8 cellular contexts compared by ENCODE assay signal in genomic region chr16:57999971-58000705, GRCh38. TPM values are rescaled to one million over a fixed set of nuclear protein-coding genes. Genes with fewer than 3 reads are reported as not detected.
DNase-seq lines count a peak whose midpoint lies in the region; ATAC-seq and FAIRE-seq lines count a peak whose summit lies in the region.

Gene ZNF319, minus strand, starts transcription at chr16:58000672. Its CDS starts 2,407 bp downstream, at chr16:57998265.

- H3K27ac Mint-ChIP-seq in activated naive CD8-positive, alpha-beta T cell treated with anti-CD3 and anti-CD28 coated beads, Interleukin-2, amount 50 U/mL, for 24 hours: peak within 1 kb of the TSS; percentile 90

- 0 to 1% (median 1%) methylated on average over 49 to 95 of the region's 95 CpGs for WGBS in small intestine, 3 donors

- peaks cover 6% of the 10 kb centered on the region; the same call in 1 of the 2 replicates for H3K27me3 ChIP-seq in iPS-20b (ENCODE audit: insufficient read depth, low read length)
- H3K27me3 ChIP-seq in small intestine (ENCODE audit: control insufficient read depth in 2 of 2, insufficient read depth in 2 of 2, low read length in 2 of 2): no peaks in the 10 kb centered on the region

- H3K4me1 Mint-ChIP-seq in activated naive CD8-positive, alpha-beta T cell treated with anti-CD3 and anti-CD28 coated beads, Interleukin-2, amount 50 U/mL, for 24 hours: peaks cover 56% of the 10 kb centered on the region

- H3K9ac ChIP-seq in ES-I3 (ENCODE audit: low read depth, low read length): peak within 1 kb of the TSS; percentile 67
- peak within 1 kb of the TSS; percentile 75; the same call in 1 of the 2 replicates for H3K9ac ChIP-seq in iPS-20b (ENCODE audit: low read depth, low read length)

- H3K9me3 Mint-ChIP-seq in activated naive CD8-positive, alpha-beta T cell treated with anti-CD3 and anti-CD28 coated beads, Interleukin-2, amount 50 U/mL, for 24 hours: no peaks in the 10 kb centered on the region

- H3K36me3 Mint-ChIP-seq in activated naive CD8-positive, alpha-beta T cell treated with anti-CD3 and anti-CD28 coated beads, Interleukin-2, amount 50 U/mL, for 24 hours (ENCODE audit: low read depth): peaks cover 24% of the 10 kb centered on the region

- no peaks in the 10 kb centered on the region for H3K27me3 Mint-ChIP-seq in activated naive CD8-positive, alpha-beta T cell treated with anti-CD3 and anti-CD28 coated beads, Interleukin-2, amount 50 U/mL, for 24 hours

- H3K4me3 Mint-ChIP-seq in activated naive CD8-positive, alpha-beta T cell treated with anti-CD3 and anti-CD28 coated beads, Interleukin-2, amount 50 U/mL, for 24 hours: peak within 1 kb of the TSS; percentile 90

- no peak for FAIRE-seq in small intestine (lab: Jason Lieb, UNC)

- no peaks in the 10 kb centered on the region for H3K9me3 ChIP-seq in ES-I3 (ENCODE audit: control insufficient read depth, insufficient read depth, low read length)
- H3K9me3 ChIP-seq in iPS-20b (ENCODE audit: insufficient read depth, low read depth, low read length): no peaks in the 10 kb centered on the region
- no peaks in the 10 kb centered on the region for H3K9me3 ChIP-seq in small intestine (ENCODE audit: control insufficient read depth, low read depth)

- DNase-seq in HuH-7.5 (ENCODE audit: low spot score) (peak; percentile 64), small intestine (peak; percentile 16), GDM1 (lab: John Stamatoyannopoulos, UW) (no peak), cerebellar nuclear complex (lab: John Stamatoyannopoulos, UW) (no peak)
- peak; percentile 24 for DNase-seq in activated naive CD8-positive, alpha-beta T cell treated with anti-CD3 and anti-CD28 coated beads, Interleukin-2, amount 50 U/mL, for 24 hours

- peaks cover 18% of the 10 kb centered on the region; the same call in 1 of the 2 replicates for H3K4me1 ChIP-seq in ES-I3 (ENCODE audit: insufficient read depth, low read length)
- H3K4me1 ChIP-seq in iPS-20b (ENCODE audit: insufficient read depth, low read length): no peaks in the 10 kb centered on the region
- no peaks in the 10 kb centered on the region for H3K4me1 ChIP-seq in small intestine (ENCODE audit: control insufficient read depth in 2 of 2, insufficient read depth in 1 of 2, low read depth in 1 of 2, low read length in 1 of 2)

- H3K4me3 ChIP-seq in iPS-20b (ENCODE audit: low read length): peak within 1 kb of the TSS; percentile 89
- peak within 1 kb of the TSS; percentile 78 to 85 for H3K4me3 ChIP-seq in small intestine (ENCODE audit: low read depth in 1 of 2, low read length in 2 of 2)

- ATAC-seq in GM21447 (IDR thresholded peaks at IDR 0.05; ENCODE audit: unreplicated experiment): peak; percentile 9
- no peak for ATAC-seq in activated naive CD8-positive, alpha-beta T cell treated with anti-CD3 and anti-CD28 coated beads, Interleukin-2, amount 50 U/mL, for 24 hours

- H3K36me3 ChIP-seq in ES-I3 (ENCODE audit: insufficient read depth, low read length) (no peaks in the 10 kb centered on the region), iPS-20b (ENCODE audit: insufficient read depth, low read depth, low read length) (peaks cover 35% of the 10 kb centered on the region), small intestine (ENCODE audit: control insufficient read depth in 2 of 2, insufficient read depth in 2 of 2, low read length in 2 of 2) (no peaks in the 10 kb centered on the region)

- H3K27ac ChIP-seq in iPS-20b (ENCODE audit: low read length) (no peak within 1 kb of the TSS), small intestine (ENCODE audit: low read depth in 1 of 2, low read length in 1 of 2) (peak within 1 kb of the TSS; percentile 85 to 88)

RNA-seq across cellular contexts. Expression of gene ZNF319, which starts in this region (rescaled TPM):
- polyA plus RNA-seq in small intestine: 1 to 10 TPM; 2.2 to 4.0 (median 2.4) TPM

Comparison
In these comparisons a context has a peak if more than half of its experiments do, and no peak if none do; other contexts are left out.
1. DNase-seq: peak in HuH-7.5 (single experiment), activated naive CD8-positive, alpha-beta T cell treated with anti-CD3 and anti-CD28 coated beads, Interleukin-2, amount 50 U/mL, for 24 hours (single experiment) and small intestine (single experiment); none in GDM1 (single experiment) and cerebellar nuclear complex (0 of 2).